ENCODE assay signal across 9 cellular contexts in the genomic region with DNA sequence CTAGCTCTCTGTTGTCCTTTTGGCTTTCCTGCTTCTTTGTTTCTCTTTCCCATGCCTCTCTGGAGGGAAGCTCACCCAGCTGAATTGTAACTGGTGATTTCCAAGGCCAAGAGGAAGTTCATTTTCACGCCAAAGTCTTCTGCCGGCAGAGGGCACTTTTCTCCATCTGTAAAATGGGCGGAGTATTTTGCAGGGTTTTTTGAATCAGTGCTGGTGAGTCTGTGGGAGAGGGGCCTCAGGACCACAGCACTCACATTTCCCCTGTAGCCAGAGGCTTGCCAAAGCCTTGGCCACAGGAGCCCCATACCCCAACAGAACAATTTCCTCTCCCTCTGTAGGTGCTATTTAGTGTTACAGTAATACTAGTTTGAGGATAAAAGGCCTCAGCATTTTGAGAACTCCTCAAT. TPM values are rescaled to one million over a fixed set of nuclear protein-coding genes. Genes with fewer than 3 reads are reported as not detected.
DNase-seq lines count a peak whose midpoint lies in the region; ATAC-seq and TF ChIP-seq lines count a peak whose summit lies in the region.
"Had no signal": no experiment of that assay in that cellular context is flagged by ENCODE, and none has a peak within 500 bp of the region (broad histone marks: within the 10 kb centered on the region; RNA-seq: fewer than 3 reads in every experiment).

No MANE protein-coding gene starts in this region.

- H3K4me3 ChIP-seq in fibroblast of lung (replicated peaks in 1 of 4; ENCODE audit: control extremely low read depth in 1 of 4, insufficient read depth in 1 of 4, low read depth in 3 of 4, low read length in 4 of 4) = no peak overlapping the region

- H3K4me1 Mint-ChIP-seq in activated B cell treated with CpG ODN at 0.5 μM for 24 hours = peaks cover 5% of the 10 kb centered on the region

- H3K4me3 Mint-ChIP-seq in activated B cell treated with CpG ODN at 0.5 μM for 24 hours = no peak overlapping the region

- no peak overlapping the region for H3K27ac Mint-ChIP-seq in activated B cell treated with CpG ODN at 0.5 μM for 24 hours
- H3K27ac Mint-ChIP-seq: progenitor cell of endocrine pancreas had no signal

- POLR2A ChIA-PET in activated B cell treated with CpG ODN at 0.5 μM for 24 hours (lab: Charles Lee) = interaction anchor here (0.6 to 1.3 kb wide), 4 partner anchors 42 to 1074 kb away, joined by 3 to 4 read pairs (median 4); a partner anchor contains a TSS

- H2AFZ ChIP-seq in fibroblast of lung (ENCODE audit: low read length) = no peak overlapping the region

- no peaks in the 10 kb centered on the region for H3K36me3 Mint-ChIP-seq in activated B cell treated with CpG ODN at 0.5 μM for 24 hours (ENCODE audit: low read depth)

- CTCF ChIA-PET in activated B cell treated with CpG ODN at 0.5 μM for 24 hours (lab: Charles Lee) = interaction anchor here (0.8 to 1.7 kb wide), 11 partner anchors 11 to 262 kb away, joined by 3 to 5 read pairs (median 4); a partner anchor contains a TSS

- DNase-seq in GM19240 (ENCODE audit: insufficient read length, low spot score) (peak; percentile 58), activated B cell treated with CpG ODN at 0.5 μM for 24 hours (no peak), fibroblast of lung (ENCODE audit: low read depth in 2 of 2) (no peak), NCI-H82 treated with DMSO at 0.1 percent for 48 hours (lab: John Stamatoyannopoulos, UW; ENCODE audit: unreplicated experiment) (no peak), NCI-H524 treated with DMSO at 0.1 percent for 48 hours (lab: John Stamatoyannopoulos, UW) (no peak), HuH-7 (ENCODE audit: low spot score) (no peak), cerebellar nuclear complex (lab: John Stamatoyannopoulos, UW) (no peak)

- H3K27ac ChIP-seq in 22Rv1 (no peak overlapping the region), fibroblast of lung (ENCODE audit: insufficient read depth, low read length) (no peak overlapping the region)

- H3K27me3 ChIP-seq in fibroblast of lung (ENCODE audit: control insufficient read depth, insufficient read depth, low read length) = no peaks in the 10 kb centered on the region

- no peaks in the 10 kb centered on the region for H3K27me3 Mint-ChIP-seq in activated B cell treated with CpG ODN at 0.5 μM for 24 hours

- intact Hi-C loops in activated B cell treated with CpG ODN at 0.5 μM for 24 hours (cut with micrococcal nuclease) = loop anchor here (1.0 to 5.0 kb wide), 4 partner anchors 22 to 262 kb away; no protein-coding TSS in a partner anchor

- no peaks in the 10 kb centered on the region for H3K4me1 ChIP-seq in fibroblast of lung (ENCODE audit: control insufficient read depth, extremely low read depth, insufficient read depth, low read length)

- no peaks in the 10 kb centered on the region for H3K79me2 ChIP-seq in fibroblast of lung (ENCODE audit: control insufficient read depth, insufficient read depth, low read length)

- no peaks in the 10 kb centered on the region for H4K20me1 ChIP-seq in fibroblast of lung (ENCODE audit: control insufficient read depth, extremely low read depth, insufficient read depth, low read length)

- no peak overlapping the region for H3K9ac ChIP-seq in fibroblast of lung (ENCODE audit: insufficient read depth, low read length)

- ATAC-seq in activated B cell treated with CpG ODN at 0.5 μM for 24 hours (ENCODE audit: low read depth) = peak; percentile 50

- TF ChIP-seq CTCF in 22Rv1 (IDR thresholded peaks at IDR 0.05) (peak; percentile 72), activated B cell treated with CpG ODN at 0.5 μM for 24 hours (IDR thresholded peaks at IDR 0.05) (no peak), fibroblast of lung (conservative IDR thresholded peaks at IDR 0.05 in 1 of 2, IDR thresholded peaks at IDR 0.05 in 1 of 2; ENCODE audit: low read depth in 1 of 2, low read length in 2 of 2) (peak; percentile 4 to 14)

- no peaks in the 10 kb centered on the region for H3K36me3 ChIP-seq in fibroblast of lung (ENCODE audit: control insufficient read depth, insufficient read depth, low read length)

- H3K4me2 ChIP-seq in fibroblast of lung (ENCODE audit: extremely low read depth, insufficient read depth, low read length) = no peak overlapping the region

- H3K9me3 ChIP-seq in fibroblast of lung (ENCODE audit: control insufficient read depth, insufficient read depth, low read depth, low read length) = no peaks in the 10 kb centered on the region

- no peaks in the 10 kb centered on the region for H3K9me3 Mint-ChIP-seq in activated B cell treated with CpG ODN at 0.5 μM for 24 hours

RNA-seq across cellular contexts. Expression of a gene that starts 42.3 kb away (rescaled TPM):
- 242 and 294 TPM in 2 replicates for total RNA-seq in activated B cell treated with CpG ODN at 0.5 μM for 24 hours
- 183 and 275 TPM in 2 replicates for total RNA-seq in fibroblast of lung
- polyA plus RNA-seq in fibroblast of lung = 167 and 175 TPM in 2 replicates
- 175 and 191 TPM in 2 replicates for polyA plus RNA-seq in fibroblast of lung (2012)
- polyA minus RNA-seq in fibroblast of lung (ENCODE audit: low replicate concordance) = 142 and 162 TPM in 2 replicates

RNA-seq across cellular contexts. Expression of a gene that starts 53.1 kb away (rescaled TPM):
- total RNA-seq in activated B cell treated with CpG ODN at 0.5 μM for 24 hours = 16.1 and 22.0 TPM in 2 replicates
- 59.8 and 85.5 TPM in 2 replicates for total RNA-seq in fibroblast of lung
- polyA plus RNA-seq in fibroblast of lung = 52.6 and 66.4 TPM in 2 replicates
- polyA plus RNA-seq in fibroblast of lung (2012) = 51.6 and 58.6 TPM in 2 replicates
- 8.4 and 28.5 TPM in 2 replicates for polyA minus RNA-seq in fibroblast of lung (ENCODE audit: low replicate concordance)
